16 cellular contexts compared by ENCODE assay signal in the genomic region with DNA sequence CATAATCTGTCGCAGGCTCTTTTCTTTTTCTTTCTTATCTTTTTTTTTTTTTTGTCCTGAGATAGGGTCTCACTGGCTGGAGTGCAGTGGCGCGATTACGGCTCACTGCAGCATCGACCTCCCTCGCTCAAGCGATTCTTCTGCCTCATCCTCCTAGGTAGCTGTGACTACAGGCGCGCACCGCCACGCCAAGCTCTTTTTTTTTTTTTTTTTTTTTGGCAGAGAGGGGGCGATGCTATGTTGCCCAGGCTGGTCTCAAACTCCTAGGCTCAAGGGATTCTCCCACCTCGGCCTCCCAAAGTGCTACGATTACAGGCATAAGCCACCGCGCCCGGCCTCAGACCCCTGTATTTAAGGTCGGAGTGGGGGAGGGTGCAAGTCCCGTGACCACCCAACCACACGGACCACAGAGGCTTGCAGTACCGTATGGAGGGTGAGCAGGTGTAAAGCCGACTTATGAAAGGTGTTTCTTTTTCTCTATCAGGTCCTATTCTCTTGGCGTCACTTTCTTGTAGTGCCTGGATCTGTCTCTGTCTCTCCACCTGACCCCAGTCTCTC. TPM values are rescaled to one million over a fixed set of nuclear protein-coding genes. Genes with fewer than 3 reads are reported as not detected.
DNase-seq lines count a peak whose midpoint lies in the region; ATAC-seq and TF ChIP-seq lines count a peak whose summit lies in the region.
"Had no signal": no experiment of that assay in that cellular context is flagged by ENCODE, and none has a peak within 500 bp of the region (broad histone marks: within the 10 kb centered on the region; RNA-seq: fewer than 3 reads in every experiment).

No MANE protein-coding gene starts in this region.

- peak overlapping the region; percentile 94 for H3K4me3 ChIP-seq in fibroblast of the aortic adventitia (ENCODE audit: low read depth, low read length)

- no peaks in the 10 kb centered on the region for H3K27me3 Mint-ChIP-seq in activated T-cell treated with anti-CD3 and anti-CD28 coated beads, Interleukin-2, amount 50 U/mL, for 72 hours (ENCODE audit: low read depth)
- no peaks in the 10 kb centered on the region for H3K27me3 Mint-ChIP-seq in T-helper 17 cell

- H3K9me3 Mint-ChIP-seq in activated T-cell treated with anti-CD3 and anti-CD28 coated beads, Interleukin-2, amount 50 U/mL, for 72 hours: no peaks in the 10 kb centered on the region
- no peaks in the 10 kb centered on the region for H3K9me3 Mint-ChIP-seq in stimulated activated effector memory CD8-positive, alpha-beta T cell treated with anti-CD3 and anti-CD28 coated beads, Interleukin-12 subunit alpha, Interleukin-12 subunit beta, amount 100 ng/mL, for 72 hours

- H3K4me3 Mint-ChIP-seq in activated T-cell treated with anti-CD3 and anti-CD28 coated beads, Interleukin-2, amount 50 U/mL, for 72 hours: peak overlapping the region; percentile 78 to 86
- H3K4me3 Mint-ChIP-seq in T-helper 17 cell: peak overlapping the region; percentile 96
- H3K4me3 Mint-ChIP-seq in stimulated activated effector memory CD8-positive, alpha-beta T cell treated with anti-CD3 and anti-CD28 coated beads, Interleukin-12 subunit alpha, Interleukin-12 subunit beta, amount 100 ng/mL, for 72 hours: peak overlapping the region; percentile 84

- no peak overlapping the region for H3K27ac Mint-ChIP-seq in activated T-cell treated with anti-CD3 and anti-CD28 coated beads, Interleukin-2, amount 50 U/mL, for 72 hours
- peak overlapping the region; percentile 94 for H3K27ac Mint-ChIP-seq in T-helper 17 cell
- no peak overlapping the region for H3K27ac Mint-ChIP-seq in stimulated activated effector memory CD8-positive, alpha-beta T cell treated with anti-CD3 and anti-CD28 coated beads, Interleukin-12 subunit alpha, Interleukin-12 subunit beta, amount 100 ng/mL, for 72 hours

- H3K36me3 Mint-ChIP-seq in activated T-cell treated with anti-CD3 and anti-CD28 coated beads, Interleukin-2, amount 50 U/mL, for 72 hours (ENCODE audit: insufficient read depth in 2 of 2): peaks cover 2 to 15% of the 10 kb centered on the region in 2 donors
- H3K36me3 Mint-ChIP-seq in T-helper 17 cell (ENCODE audit: low read depth): peaks cover 17% of the 10 kb centered on the region
- H3K36me3 Mint-ChIP-seq in stimulated activated effector memory CD8-positive, alpha-beta T cell treated with anti-CD3 and anti-CD28 coated beads, Interleukin-12 subunit alpha, Interleukin-12 subunit beta, amount 100 ng/mL, for 72 hours: peaks cover 53% of the 10 kb centered on the region

- H3K4me1 Mint-ChIP-seq in activated T-cell treated with anti-CD3 and anti-CD28 coated beads, Interleukin-2, amount 50 U/mL, for 72 hours (ENCODE audit: low read depth): peaks cover 19% of the 10 kb centered on the region
- H3K4me1 Mint-ChIP-seq in T-helper 17 cell: peaks cover 34% of the 10 kb centered on the region
- H3K4me1 Mint-ChIP-seq in stimulated activated effector memory CD8-positive, alpha-beta T cell treated with anti-CD3 and anti-CD28 coated beads, Interleukin-12 subunit alpha, Interleukin-12 subunit beta, amount 100 ng/mL, for 72 hours: peaks cover 41% of the 10 kb centered on the region

- no peaks in the 10 kb centered on the region for H3K9me3 ChIP-seq in T-helper 17 cell (ENCODE audit: control insufficient read depth, low read length, poor library complexity, severe bottlenecking)
- H3K9me3 ChIP-seq: sigmoid colon, upper lobe of left lung had no signal

- ATAC-seq in activated T-cell treated with anti-CD3 and anti-CD28 coated beads, Interleukin-2, amount 50 U/mL, for 72 hours (replicated peaks in 1 of 2): no peak
- ATAC-seq in T-helper 17 cell (no peak), HG03159 (IDR thresholded peaks at IDR 0.05; ENCODE audit: unreplicated experiment) (no peak)
- no peak for ATAC-seq in stimulated activated effector memory CD8-positive, alpha-beta T cell treated with anti-CD3 and anti-CD28 coated beads, Interleukin-12 subunit alpha, Interleukin-12 subunit beta, amount 100 ng/mL, for 72 hours

- DNase-seq in activated T-cell treated with anti-CD3 and anti-CD28 coated beads, Interleukin-2, amount 50 U/mL, for 72 hours: no peak
- DNase-seq in activated T-cell treated with anti-CD3 and anti-CD28 coated beads for 4 hours (no peak), T-helper 17 cell (no peak), fibroblast of the aortic adventitia (ENCODE audit: low read depth) (no peak), hippocampal formation (lab: John Stamatoyannopoulos, UW) (no peak)
- DNase-seq in stimulated activated effector memory CD8-positive, alpha-beta T cell treated with anti-CD3 and anti-CD28 coated beads, Interleukin-12 subunit alpha, Interleukin-12 subunit beta, amount 100 ng/mL, for 72 hours (ENCODE audit: low spot score in 2 of 2): no peak
- no peak for DNase-seq in activated effector memory CD4-positive, alpha-beta T cell treated with anti-CD3 and anti-CD28 coated beads, Interleukin-2, amount 50 U/mL, for 16 hours
- DNase-seq: activated CD4-positive, CD25-positive, alpha-beta regulatory T cell treated with anti-CD3 and anti-CD28 coated beads, Interleukin-2, amount 50 U/mL, for 72 hours; activated naive CD4-positive, alpha-beta T cell treated with anti-CD3 and anti-CD28 coated beads, Interleukin-2, amount 50 U/mL, for 16 hours; cortex of kidney; GDM1; head of caudate nucleus; SHP77; sigmoid colon had no signal

- TF ChIP-seq CTCF in fibroblast of the aortic adventitia (IDR thresholded peaks at IDR 0.05; ENCODE audit: insufficient read depth, low read length): no peak

RNA-seq across cellular contexts. Expression of gene PHLDB3, which starts 2.0 kb away (rescaled TPM):
- 10 to 100 TPM; 22.4 to 26.1 TPM for total RNA-seq in activated T-cell treated with anti-CD3 and anti-CD28 coated beads, Interleukin-2, amount 50 U/mL, for 72 hours
- 10 to 100 TPM; 24.2 to 40.5 TPM for total RNA-seq in T-helper 17 cell
- 8.0 and 11.4 TPM in 2 replicates for total RNA-seq in fibroblast of the aortic adventitia (ENCODE audit: low replicate concordance)

RNA-seq across cellular contexts. Expression of gene ETHE1, which starts 24.5 kb away (rescaled TPM):
- total RNA-seq in activated T-cell treated with anti-CD3 and anti-CD28 coated beads, Interleukin-2, amount 50 U/mL, for 72 hours: 100 to 1,000 TPM; 101 to 125 TPM
- total RNA-seq in T-helper 17 cell (10 to 100 TPM; 21.0 to 30.3 TPM), fibroblast of the aortic adventitia (ENCODE audit: low replicate concordance) (11.3 and 78.2 TPM in 2 replicates)

RNA-seq across cellular contexts. Expression of gene ZNF575, which starts 30.5 kb away (rescaled TPM):
- total RNA-seq in activated T-cell treated with anti-CD3 and anti-CD28 coated beads, Interleukin-2, amount 50 U/mL, for 72 hours: 1 to 10 TPM; 3.2 to 4.3 TPM
- total RNA-seq in T-helper 17 cell (1 to 10 TPM; 4.0 to 4.3 TPM), fibroblast of the aortic adventitia (ENCODE audit: low replicate concordance) (0.63 TPM in 1 of 2 replicates, not detected in the other)

RNA-seq across cellular contexts. Expression of gene LYPD3, which starts 37.1 kb away (rescaled TPM):
- total RNA-seq in activated T-cell treated with anti-CD3 and anti-CD28 coated beads, Interleukin-2, amount 50 U/mL, for 72 hours: 1 to 10 TPM; 3.1 to 4.1 TPM
- total RNA-seq in T-helper 17 cell (1 to 10 TPM; 5.1 to 7.4 TPM), fibroblast of the aortic adventitia (ENCODE audit: low replicate concordance) (0.36 TPM in 1 of 2 replicates, not detected in the other)
